In the genomic region with DNA sequence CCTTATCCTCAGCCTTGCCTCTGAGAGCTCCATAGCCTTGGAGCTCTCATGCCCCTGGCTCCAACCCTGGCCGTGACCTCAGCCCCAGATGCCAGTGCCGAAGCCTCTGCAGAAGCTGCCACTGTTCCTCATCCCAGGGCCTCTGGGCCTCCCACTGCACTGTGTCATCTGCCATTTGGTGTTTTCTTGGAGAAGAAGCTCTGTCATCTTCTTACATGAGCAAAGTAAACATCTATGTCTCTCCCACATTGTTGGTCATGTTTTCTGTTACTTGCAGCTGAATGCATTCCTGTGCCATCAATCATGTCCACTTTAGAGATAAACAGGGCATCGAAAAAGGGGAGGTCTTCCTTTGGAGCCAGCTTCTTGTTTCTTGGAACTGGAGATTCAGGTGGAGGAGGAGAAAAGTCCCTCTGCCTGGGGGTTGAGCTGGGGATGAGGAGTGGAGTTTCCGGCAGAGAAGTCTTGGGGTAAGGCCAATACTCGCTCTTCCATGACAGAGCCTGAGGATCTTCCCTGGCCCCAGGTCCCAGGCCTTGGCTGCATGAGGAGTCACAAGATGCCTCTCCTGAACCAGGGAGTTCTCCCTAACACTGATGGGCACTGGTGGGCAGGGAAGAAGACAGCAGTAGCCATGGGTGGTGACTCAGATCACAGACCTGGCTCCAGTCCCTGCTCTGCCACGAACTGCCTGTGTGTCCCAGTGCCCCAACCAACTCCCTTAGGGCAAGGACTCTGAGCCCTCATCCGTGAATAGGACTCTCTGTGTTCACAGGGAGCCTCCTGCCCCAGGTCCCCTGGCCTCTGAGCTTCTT, we compare ENCODE assay signal across 13 cellular contexts. TPM values are rescaled to one million over a fixed set of nuclear protein-coding genes. Genes with fewer than 3 reads are reported as not detected.
DNase-seq lines count a peak whose midpoint lies in the region; ATAC-seq, FAIRE-seq and TF ChIP-seq lines count a peak whose summit lies in the region.
"Had no signal": no experiment of that assay in that cellular context is flagged by ENCODE, and none has a peak within 500 bp of the region (broad histone marks: within the 10 kb centered on the region; RNA-seq: fewer than 3 reads in every experiment).

No MANE protein-coding gene starts in this region.

- H3K4me2 ChIP-seq in HCT116 (ENCODE audit: low read length) (peak overlapping the region; percentile 40), astrocyte (ENCODE audit: low read length) (no peak overlapping the region)

- H3K4me1 ChIP-seq in ACC112 (ENCODE audit: control insufficient read depth, insufficient read depth, low read length, unreplicated experiment) (peaks cover 19% of the 10 kb centered on the region), HCT116 (ENCODE audit: control insufficient read depth in 1 of 2, insufficient read depth in 2 of 2, low read length in 2 of 2) (peaks cover 17 to 20% of the 10 kb centered on the region in 2 experiments), astrocyte (ENCODE audit: insufficient read depth, low read length) (no peaks in the 10 kb centered on the region)
- H3K4me1 ChIP-seq: vagina had no signal

- TF ChIP-seq CTCF in HCT116 (IDR thresholded peaks at IDR 0.05 in 2 of 3, conservative IDR thresholded peaks at IDR 0.05 in 1 of 3; ENCODE audit: borderline replicate concordance in 1 of 3, insufficient read depth in 1 of 3, low read depth in 2 of 3, low read length in 2 of 3) (no peak), astrocyte (IDR thresholded peaks at IDR 0.05; ENCODE audit: insufficient read depth, low read depth, low read length) (no peak)

- no peak for TF ChIP-seq RAD21 in HCT116 (IDR thresholded peaks at IDR 0.05; ENCODE audit: low read depth)

- peaks cover 7% of the 10 kb centered on the region for H3K4me1 Mint-ChIP-seq in astrocyte (ENCODE audit: low read depth, unreplicated experiment)
- no peaks in the 10 kb centered on the region for H3K4me1 Mint-ChIP-seq in T-cell
- H3K4me1 Mint-ChIP-seq: activated B cell treated with CpG ODN at 0.5 μM for 24 hours had no signal

- RAD21 ChIA-PET in HCT116 (lab: Charles Lee; ENCODE audit: low non-redundant PET in 1 of 2, low total read pairs in 2 of 2, uncharacterized antibody in 2 of 2, unreplicated experiment in 2 of 2): interaction anchor here in 1 of 2 experiments (0.6 kb wide), 1 partner anchor 29 kb away, joined by 4 read pairs; no protein-coding TSS in a partner anchor

- H3K9ac ChIP-seq in HCT116 (ENCODE audit: low read length) (no peak overlapping the region), astrocyte (ENCODE audit: low read length) (no peak overlapping the region)

- CTCF ChIA-PET in HCT116 (lab: Charles Lee) (no interaction called here), T-cell (lab: Charles Lee) (no interaction called here)

- H3K4me3 Mint-ChIP-seq in astrocyte (ENCODE audit: unreplicated experiment): peak overlapping the region; percentile 14
- H3K4me3 Mint-ChIP-seq in T-cell: no peak overlapping the region
- H3K4me3 Mint-ChIP-seq: activated B cell treated with CpG ODN at 0.5 μM for 24 hours, mesothelial cell of epicardium had no signal

- H3K27ac Mint-ChIP-seq in astrocyte (ENCODE audit: unreplicated experiment) (no peak overlapping the region), T-cell (no peak overlapping the region)
- H3K27ac Mint-ChIP-seq: activated B cell treated with CpG ODN at 0.5 μM for 24 hours, mesothelial cell of epicardium had no signal

- H3K9me3 ChIP-seq in HCT116 (ENCODE audit: control insufficient read depth in 1 of 2, insufficient read depth in 1 of 2, low read depth in 1 of 2, low read length in 2 of 2) (no peaks in the 10 kb centered on the region), astrocyte (ENCODE audit: insufficient read depth, low read depth, low read length) (no peaks in the 10 kb centered on the region)
- H3K9me3 ChIP-seq: heart left ventricle, vagina had no signal

- no peak for DNase-seq in HCT116 (ENCODE audit: low read depth, low spot score)
- peak; percentile 42 for DNase-seq in astrocyte (ENCODE audit: low read depth)
- peak; percentile 91 for DNase-seq in kidney glomerular epithelial cell (lab: John Stamatoyannopoulos, UW)
- DNase-seq in T-cell: no peak
- DNase-seq in GM19240 (ENCODE audit: insufficient read length, low spot score): no peak
- DNase-seq: activated B cell treated with CpG ODN at 0.5 μM for 24 hours, cerebellar nuclear complex, heart left ventricle had no signal

- POLR2A ChIA-PET in HCT116 (lab: Charles Lee) (interaction anchor here (1.0 to 1.7 kb wide), 5 partner anchors 8 to 63 kb away, joined by 3 to 6 read pairs (median 4); partner anchors contain the start of genes BEST1 and FTH1), T-cell (lab: Charles Lee) (interaction anchor here in 1 of 2 donors (0.6 kb wide), 1 partner anchor 74 kb away, joined by 3 read pairs; no protein-coding TSS in a partner anchor)

- BruUV-seq in HCT116 (replicated peaks; lab: Mats Ljungman, UMichigan): no TSS peak

- H4K20me1 ChIP-seq in HCT116 (ENCODE audit: insufficient read depth) (no peaks in the 10 kb centered on the region), astrocyte (ENCODE audit: insufficient read depth, low read length) (no peaks in the 10 kb centered on the region)

- H3K27me3 ChIP-seq in ACC112 (ENCODE audit: insufficient read depth, low read length) (no peaks in the 10 kb centered on the region), HCT116 (ENCODE audit: insufficient read depth, low read length) (no peaks in the 10 kb centered on the region), astrocyte (ENCODE audit: insufficient read depth, low read length) (peaks cover 2% of the 10 kb centered on the region)
- H3K27me3 ChIP-seq: heart left ventricle, vagina had no signal

- H3K36me3 Mint-ChIP-seq in astrocyte (ENCODE audit: low read depth, unreplicated experiment): no peaks in the 10 kb centered on the region
- no peaks in the 10 kb centered on the region for H3K36me3 Mint-ChIP-seq in T-cell
- H3K36me3 Mint-ChIP-seq: mesothelial cell of epicardium had no signal

- H3K36me3 ChIP-seq in ACC112 (ENCODE audit: insufficient read depth, low read length) (no peaks in the 10 kb centered on the region), HCT116 (ENCODE audit: control insufficient read depth in 1 of 2, insufficient read depth in 2 of 2, low read length in 2 of 2) (no peaks in the 10 kb centered on the region), astrocyte (ENCODE audit: insufficient read depth, low read length) (no peaks in the 10 kb centered on the region)
- H3K36me3 ChIP-seq: heart left ventricle, vagina had no signal

- no peaks in the 10 kb centered on the region for H3K9me2 ChIP-seq in HCT116 (ENCODE audit: insufficient read depth)

- H2AFZ ChIP-seq in ACC112 (ENCODE audit: low read length, unreplicated experiment) (no peak overlapping the region), HCT116 (ENCODE audit: low read depth, low read length, poor library complexity, severe bottlenecking) (no peak overlapping the region), astrocyte (ENCODE audit: low read depth, low read length) (no peak overlapping the region)

- peaks cover 2% of the 10 kb centered on the region for H3K27me3 Mint-ChIP-seq in astrocyte (ENCODE audit: low read depth, unreplicated experiment)
- H3K27me3 Mint-ChIP-seq in T-cell: no peaks in the 10 kb centered on the region

- no peak for FAIRE-seq in astrocyte (lab: Jason Lieb, UNC)

- no peak for TF ChIP-seq POLR2A in HCT116 (IDR thresholded peaks at IDR 0.05; ENCODE audit: borderline replicate concordance, extremely low read depth, insufficient read depth, insufficient read length)

- intact Hi-C loops in HCT116 (cut with micrococcal nuclease): no loop called here

- H3K4me3 ChIP-seq in ACC112 (ENCODE audit: low read depth, low read length): no peak overlapping the region
- no peak overlapping the region for H3K4me3 ChIP-seq in HCT116 (replicated peaks in 1 of 2; ENCODE audit: low read depth in 1 of 2, low read length in 2 of 2)
- no peak overlapping the region for H3K4me3 ChIP-seq in astrocyte (ENCODE audit: insufficient read depth, low read depth, low read length)
- H3K4me3 ChIP-seq: heart left ventricle, vagina had no signal

- peak overlapping the region; percentile 34; the same call in 1 of the 2 replicates for H3K27ac ChIP-seq in ACC112 (ENCODE audit: low read depth, low read length)
- H3K27ac ChIP-seq in HCT116 (ENCODE audit: low read depth, low read length): peak overlapping the region; percentile 30; the same call in 1 of the 2 replicates
- no peak overlapping the region for H3K27ac ChIP-seq in astrocyte (ENCODE audit: low read depth, low read length)
- H3K27ac ChIP-seq: heart left ventricle, vagina had no signal

- peak; percentile 69 for ATAC-seq in HCT116
- ATAC-seq in T-cell (replicated peaks in 1 of 4): no peak
- no peak for ATAC-seq in HG02885 (IDR thresholded peaks at IDR 0.05; ENCODE audit: poor library complexity, unreplicated experiment)
- no peak for ATAC-seq in HG02938 (IDR thresholded peaks at IDR 0.05; ENCODE audit: unreplicated experiment)

- H3K79me2 ChIP-seq in ACC112 (ENCODE audit: control insufficient read depth, insufficient read depth, low read length, unreplicated experiment): no peaks in the 10 kb centered on the region
- H3K79me2 ChIP-seq in HCT116 (ENCODE audit: insufficient read depth, low read length): no peaks in the 10 kb centered on the region
- no peaks in the 10 kb centered on the region for H3K79me2 ChIP-seq in astrocyte (ENCODE audit: insufficient read depth, low read length)

- H3K9me3 Mint-ChIP-seq in astrocyte (ENCODE audit: unreplicated experiment) (peaks cover 10% of the 10 kb centered on the region), T-cell (no peaks in the 10 kb centered on the region)
- H3K9me3 Mint-ChIP-seq: activated B cell treated with CpG ODN at 0.5 μM for 24 hours had no signal

TF ChIP-seq in HCT116, 20 proteins besides CTCF, POLR2A, EP300 and RAD21 (continues in another document):
- TF ChIP-seq SIN3A (IDR thresholded peaks at IDR 0.05; ENCODE audit: low read depth): no peak
- TF ChIP-seq JUND (IDR thresholded peaks at IDR 0.05): no peak
- TF ChIP-seq TCF7L2 (IDR thresholded peaks at IDR 0.05; ENCODE audit: borderline replicate concordance, extremely low read depth, insufficient read depth, insufficient read length): no peak
- TF ChIP-seq CEBPB (IDR thresholded peaks at IDR 0.05; ENCODE audit: low read depth): no peak
- TF ChIP-seq EZH2 (IDR thresholded peaks at IDR 0.05): no peak
- no peak for TF ChIP-seq FOSL1 (IDR thresholded peaks at IDR 0.05; ENCODE audit: low read depth)

RNA-seq across cellular contexts. Expression of gene FTH1, which starts 45.2 kb away (rescaled TPM):
- total RNA-seq in HCT116 (2021; ENCODE audit: unreplicated experiment) (3,345 TPM), astrocyte (2,052 and 2,092 TPM in 2 replicates), T-cell (1,000 to 10,000 TPM in 2 of 5 donors, 100 to 1,000 TPM in 3; 575 to 1,574 (median 654) TPM)
- polyA plus RNA-seq in HCT116 (2012): 4,227 and 4,920 TPM in 2 replicates

Comparison
In these comparisons a context has a peak if more than half of its experiments do, and no peak if none do; other contexts are left out.
1. DNase-seq: peak in astrocyte (single experiment) and kidney glomerular epithelial cell (single experiment); none in HCT116 (single experiment), T-cell (0 of 34) and GM19240 (single experiment).